Comparison of ENCODE assay signal across 19 cellular contexts in genomic region chr18:42509702-42510424, GRCh38.
DNase-seq lines count a peak whose midpoint lies in the region; ATAC-seq and TF ChIP-seq lines count a peak whose summit lies in the region.
"Had no signal": no experiment of that assay in that cellular context is flagged by ENCODE, and none has a peak within 500 bp of the region (broad histone marks: within the 10 kb centered on the region; RNA-seq: fewer than 3 reads in every experiment).

No MANE protein-coding gene starts in this region.

- no peaks in the 10 kb centered on the region for H3K36me3 ChIP-seq in GM23338 (ENCODE audit: insufficient read depth)
- H3K36me3 ChIP-seq: SJSA1 had no signal

- H3K27me3 ChIP-seq in GM23338 (ENCODE audit: insufficient read depth) = no peaks in the 10 kb centered on the region
- H3K27me3 ChIP-seq: SJSA1 had no signal

- no peak overlapping the region for H3K4me3 Mint-ChIP-seq in GM23338
- H3K4me3 Mint-ChIP-seq: activated CD8-positive, alpha-beta memory T cell treated with anti-CD3 and anti-CD28 coated beads, Interleukin-2, amount 10 ng/mL, durations not matched to agents 7 days and 5 days; activated naive CD8-positive, alpha-beta T cell treated with anti-CD3 and anti-CD28 coated beads, Interleukin-2, amount 10 ng/mL, durations not matched to agents 7 days and 5 days; central memory CD8-positive, alpha-beta T cell; nephron progenitor cell had no signal

- no peak overlapping the region for H2AFZ ChIP-seq in GM23338
- H2AFZ ChIP-seq: GM23248 had no signal

- DNase-seq in kidney tubule cell (ENCODE audit: low spot score) (peak; percentile 74), T-helper 2 cell (no peak), GM23338 (ENCODE audit: low spot score) (no peak), NOMO-1 treated with dmso at 0.1 percent for 144 hours (lab: John Stamatoyannopoulos, UW; ENCODE audit: unreplicated experiment) (no peak)
- no peak for DNase-seq in effector CD4-positive, alpha-beta T cell
- DNase-seq: activated CD8-positive, alpha-beta memory T cell treated with anti-CD3 and anti-CD28 coated beads, Interleukin-2, amount 10 ng/mL, durations not matched to agents 7 days and 5 days; activated naive CD8-positive, alpha-beta T cell treated with anti-CD3 and anti-CD28 coated beads, Interleukin-2, amount 10 ng/mL, durations not matched to agents 7 days and 5 days; DND-41; GM23248; head of caudate nucleus; NCI-H2081 treated with DMSO at 0.1 percent for 48 hours; nephron progenitor cell; stimulated activated naive CD8-positive, alpha-beta T cell treated with anti-CD3 and anti-CD28 coated beads, Interleukin-15, Interleukin-2, amounts not matched to agents 100 U/mL and 50 U/mL, for 24 hours had no signal

- no peak overlapping the region for H3K27ac ChIP-seq in GM23338 (ENCODE audit: low read depth)
- H3K27ac ChIP-seq: GM23248, SJSA1 had no signal

- H3K36me3 Mint-ChIP-seq in GM23338 (ENCODE audit: low read depth) = no peaks in the 10 kb centered on the region
- H3K36me3 Mint-ChIP-seq: activated CD8-positive, alpha-beta memory T cell treated with anti-CD3 and anti-CD28 coated beads, Interleukin-2, amount 10 ng/mL, durations not matched to agents 7 days and 5 days; activated naive CD8-positive, alpha-beta T cell treated with anti-CD3 and anti-CD28 coated beads, Interleukin-2, amount 10 ng/mL, durations not matched to agents 7 days and 5 days had no signal

- H3K4me1 Mint-ChIP-seq in GM23338 = peaks cover 4% of the 10 kb centered on the region
- H3K4me1 Mint-ChIP-seq: activated CD8-positive, alpha-beta memory T cell treated with anti-CD3 and anti-CD28 coated beads, Interleukin-2, amount 10 ng/mL, durations not matched to agents 7 days and 5 days; activated naive CD8-positive, alpha-beta T cell treated with anti-CD3 and anti-CD28 coated beads, Interleukin-2, amount 10 ng/mL, durations not matched to agents 7 days and 5 days; central memory CD8-positive, alpha-beta T cell; nephron progenitor cell had no signal

- H3F3A ChIP-seq in GM23338 (replicated peaks; ENCODE audit: low read depth) = no peaks in the 10 kb centered on the region

- no peaks in the 10 kb centered on the region for H3K9me3 Mint-ChIP-seq in GM23338
- H3K9me3 Mint-ChIP-seq: activated naive CD8-positive, alpha-beta T cell treated with anti-CD3 and anti-CD28 coated beads, Interleukin-2, amount 10 ng/mL, durations not matched to agents 7 days and 5 days; nephron progenitor cell had no signal

- H3K79me2 ChIP-seq in GM23338 (replicated peaks; ENCODE audit: insufficient read depth) = no peaks in the 10 kb centered on the region

- no peak for TF ChIP-seq CTCF in GM23338 (conservative IDR thresholded peaks at IDR 0.05; ENCODE audit: low read depth in 2 of 2)

- no peak overlapping the region for H3K27ac Mint-ChIP-seq in GM23338
- H3K27ac Mint-ChIP-seq: activated CD8-positive, alpha-beta memory T cell treated with anti-CD3 and anti-CD28 coated beads, Interleukin-2, amount 10 ng/mL, durations not matched to agents 7 days and 5 days; activated naive CD8-positive, alpha-beta T cell treated with anti-CD3 and anti-CD28 coated beads, Interleukin-2, amount 10 ng/mL, durations not matched to agents 7 days and 5 days; nephron progenitor cell had no signal

- no peak overlapping the region for H3K4me2 ChIP-seq in GM23338

- ATAC-seq in GM18870 (IDR thresholded peaks at IDR 0.05; ENCODE audit: unreplicated experiment) = peak; percentile 88
- peak; percentile 89 for ATAC-seq in GM21619 (IDR thresholded peaks at IDR 0.05; ENCODE audit: unreplicated experiment)
- peak; percentile 91 for ATAC-seq in HG03139 (IDR thresholded peaks at IDR 0.05; ENCODE audit: unreplicated experiment)
- ATAC-seq in GM23338 = no peak
- ATAC-seq: activated CD8-positive, alpha-beta memory T cell treated with anti-CD3 and anti-CD28 coated beads, Interleukin-2, amount 10 ng/mL, durations not matched to agents 7 days and 5 days; sciatic nerve; stimulated activated naive CD8-positive, alpha-beta T cell treated with anti-CD3 and anti-CD28 coated beads, Interleukin-15, Interleukin-2, amounts not matched to agents 100 U/mL and 50 U/mL, for 24 hours had no signal

- H3K27me3 Mint-ChIP-seq in GM23338 (ENCODE audit: insufficient read depth, low read depth, poor library complexity) = no peaks in the 10 kb centered on the region
- H3K27me3 Mint-ChIP-seq: activated CD8-positive, alpha-beta memory T cell treated with anti-CD3 and anti-CD28 coated beads, Interleukin-2, amount 10 ng/mL, durations not matched to agents 7 days and 5 days; activated naive CD8-positive, alpha-beta T cell treated with anti-CD3 and anti-CD28 coated beads, Interleukin-2, amount 10 ng/mL, durations not matched to agents 7 days and 5 days; central memory CD8-positive, alpha-beta T cell had no signal

- H3K9me2 ChIP-seq in GM23338 (ENCODE audit: insufficient read depth) = 0 out of 2 replicates have a peak, but pooled peaks cover 9% of the 10 kb centered on the region

- no peaks in the 10 kb centered on the region for H3K4me1 ChIP-seq in GM23338 (ENCODE audit: insufficient read depth)

- no peak overlapping the region for H3K4me3 ChIP-seq in GM23338
- H3K4me3 ChIP-seq: GM23248, SJSA1 had no signal

- no peaks in the 10 kb centered on the region for H4K20me1 ChIP-seq in GM23338 (replicated peaks; ENCODE audit: insufficient read depth)

TF ChIP-seq in GM23338, 12 proteins besides CTCF, POLR2A, EP300 and RAD21 (continues in another document):
- TF ChIP-seq STAT1 (IDR thresholded peaks at IDR 0.05; ENCODE audit: unreplicated experiment) (no peak), JUNB (IDR thresholded peaks at IDR 0.05; ENCODE audit: unreplicated experiment) (no peak), ZNF462 (CRISPR knock-in tag; IDR thresholded peaks at IDR 0.05) (no peak), POLR2AphosphoS5 (IDR thresholded peaks at IDR 0.05; ENCODE audit: low read depth) (no peak)
